ENCODE assay signal across 11 cellular contexts in the genomic region with DNA sequence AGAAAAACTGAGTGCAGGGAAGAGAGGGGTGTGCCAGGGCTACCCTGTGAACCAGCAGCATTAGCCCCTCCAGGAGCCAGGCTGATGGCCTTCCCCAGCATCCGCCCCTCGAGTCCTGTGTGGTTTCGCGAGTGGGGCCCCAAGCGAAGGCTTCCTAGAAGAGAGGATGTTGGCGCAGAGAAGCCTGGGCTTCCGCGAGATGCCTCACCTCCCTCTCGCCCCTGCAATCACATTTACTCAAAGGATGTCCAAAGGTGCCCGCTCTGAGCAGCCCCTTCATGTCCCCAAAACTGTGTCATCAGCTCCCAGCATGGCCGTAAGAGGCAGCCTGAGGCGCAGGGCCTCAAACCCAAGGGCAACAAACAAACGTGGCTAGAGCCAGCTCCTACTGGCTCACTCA.
DNase-seq lines count a peak whose midpoint lies in the region; ATAC-seq and TF ChIP-seq lines count a peak whose summit lies in the region.
"Had no signal": no experiment of that assay in that cellular context is flagged by ENCODE, and none has a peak within 500 bp of the region (broad histone marks: within the 10 kb centered on the region; RNA-seq: fewer than 3 reads in every experiment).

No MANE protein-coding gene starts in this region.

- H3K9me3 ChIP-seq in Caco-2, result no peaks in the 10 kb centered on the region
- peaks cover 4% of the 10 kb centered on the region for H3K9me3 ChIP-seq in trophoblast cell (ENCODE audit: insufficient read depth, low read depth, low read length)

- H4K91ac ChIP-seq in trophoblast cell (ENCODE audit: low read depth, low read length), result no peak overlapping the region

- DNase-seq in T-helper 2 cell (peak in 4 of 5 experiments; percentile 13 to 81 (median 37)), memory B cell (ENCODE audit: low spot score in 2 of 2) (no peak), NCI-H1105 treated with DMSO at 0.1 percent for 48 hours (lab: John Stamatoyannopoulos, UW) (no peak), MCF 10A (ENCODE audit: unreplicated experiment) (no peak), Caco-2 (no peak), trophoblast cell (no peak)
- DNase-seq in activated T-helper 1 cell treated with anti-CD3 and anti-CD28 coated beads, Interleukin-12 subunit alpha, Interleukin-12 subunit beta, Interleukin-2, Interleukin-4 antibody, amounts not matched to agents 30 ng/mL and 10 ng/mL and 1 ng/mL, durations not matched to agents 14 hours and 24 hours and 36 hours (ENCODE audit: low spot score), result peak; percentile 59
- peak; percentile 57 to 72 for DNase-seq in stimulated activated CD8-positive, alpha-beta memory T cell treated with anti-CD3 and anti-CD28 coated beads, Interleukin-7, amount 100 ng/mL, for 48 hours (ENCODE audit: extremely low read depth in 1 of 2, low read depth in 1 of 2)
- DNase-seq: dermis blood vessel endothelial cell, KG1, NCI-H526 treated with DMSO at 0.1 percent for 48 hours had no signal

- intact Hi-C loops in activated T-helper 1 cell treated with anti-CD3 and anti-CD28 coated beads, Interleukin-12 subunit alpha, Interleukin-12 subunit beta, Interleukin-2, Interleukin-4 antibody, amounts not matched to agents 30 ng/mL and 10 ng/mL and 1 ng/mL, durations not matched to agents 14 hours and 24 hours and 36 hours (cut with micrococcal nuclease), result loop anchor here (1.0 to 5.0 kb wide), 4 partner anchors 23 to 106 kb away; no protein-coding TSS in a partner anchor
- intact Hi-C loops in MCF 10A (cut with micrococcal nuclease), result no loop called here
- intact Hi-C loops in Caco-2 (cut with micrococcal nuclease; ENCODE audit: unreplicated experiment), result no loop called here

- H2BK5ac ChIP-seq in trophoblast cell (ENCODE audit: low read depth, low read length, poor library complexity), result no peak overlapping the region

- no peak overlapping the region for H2BK120ac ChIP-seq in trophoblast cell (ENCODE audit: insufficient read depth, low read length, poor library complexity)

- no peaks in the 10 kb centered on the region for H3K79me2 ChIP-seq in trophoblast cell (ENCODE audit: control insufficient read depth, insufficient read depth, low read length, poor library complexity)

- BruUV-seq in MCF 10A (replicated peaks; lab: Mats Ljungman, UMichigan), result no TSS peak
- no TSS peak for BruUV-seq in Caco-2 (replicated peaks; lab: Mats Ljungman, UMichigan)

- H3K27me3 ChIP-seq in Caco-2 (replicated peaks; ENCODE audit: control insufficient read depth, insufficient read depth, low read length) (no peaks in the 10 kb centered on the region), trophoblast cell (ENCODE audit: insufficient read depth, low read length) (no peaks in the 10 kb centered on the region)

- H3K36me3 Mint-ChIP-seq in activated T-helper 1 cell treated with anti-CD3 and anti-CD28 coated beads, Interleukin-12 subunit alpha, Interleukin-12 subunit beta, Interleukin-2, Interleukin-4 antibody, amounts not matched to agents 30 ng/mL and 10 ng/mL and 1 ng/mL, durations not matched to agents 14 hours and 24 hours and 36 hours (ENCODE audit: low read depth), result peaks cover 45% of the 10 kb centered on the region
- peaks cover 14% of the 10 kb centered on the region for H3K36me3 Mint-ChIP-seq in memory B cell
- no peaks in the 10 kb centered on the region for H3K36me3 Mint-ChIP-seq in MCF 10A (ENCODE audit: insufficient read depth, unreplicated experiment)
- no peaks in the 10 kb centered on the region for H3K36me3 Mint-ChIP-seq in Caco-2 (ENCODE audit: insufficient read depth, unreplicated experiment)

- H3K23ac ChIP-seq in trophoblast cell (ENCODE audit: low read length), result no peak overlapping the region

- H3K4ac ChIP-seq in trophoblast cell (ENCODE audit: low read depth, low read length), result no peak overlapping the region

- H3K18ac ChIP-seq in trophoblast cell (ENCODE audit: low read length), result no peak overlapping the region

- H3K27ac ChIP-seq in trophoblast cell (ENCODE audit: low read depth, low read length), result no peak overlapping the region

- no peak overlapping the region for H2AFZ ChIP-seq in trophoblast cell (ENCODE audit: insufficient read depth, low read length, poor library complexity)

- H4K8ac ChIP-seq in trophoblast cell (ENCODE audit: low read depth, low read length), result no peak overlapping the region

- H2BK12ac ChIP-seq in trophoblast cell (ENCODE audit: low read length), result no peak overlapping the region

- POLR2A ChIA-PET in MCF 10A (lab: Yijun Ruan, JAX), result no interaction called here
- POLR2A ChIA-PET in Caco-2 (lab: Charles Lee), result interaction anchor here (0.6 kb wide), 1 partner anchor 26 kb away, joined by 4 read pairs; no protein-coding TSS in a partner anchor

- H2AK5ac ChIP-seq in trophoblast cell (ENCODE audit: low read length), result no peak overlapping the region

- H4K12ac ChIP-seq in trophoblast cell (ENCODE audit: low read depth, low read length), result no peak overlapping the region

- no peaks in the 10 kb centered on the region for H3K79me1 ChIP-seq in trophoblast cell (ENCODE audit: low read length)

- H3K4me3 Mint-ChIP-seq in activated T-helper 1 cell treated with anti-CD3 and anti-CD28 coated beads, Interleukin-12 subunit alpha, Interleukin-12 subunit beta, Interleukin-2, Interleukin-4 antibody, amounts not matched to agents 30 ng/mL and 10 ng/mL and 1 ng/mL, durations not matched to agents 14 hours and 24 hours and 36 hours, result peak overlapping the region; percentile 62
- H3K4me3 Mint-ChIP-seq in memory B cell (peak overlapping the region; percentile 69), MCF 10A (ENCODE audit: unreplicated experiment) (no peak overlapping the region), Caco-2 (ENCODE audit: unreplicated experiment) (no peak overlapping the region)

- WGBS in trophoblast cell (ENCODE audit: extremely low coverage, insufficient coverage, insufficient read length), result no CpG with 5 or more reads among the region's 13 CpGs

- no peaks in the 10 kb centered on the region for H3K27me3 Mint-ChIP-seq in activated T-helper 1 cell treated with anti-CD3 and anti-CD28 coated beads, Interleukin-12 subunit alpha, Interleukin-12 subunit beta, Interleukin-2, Interleukin-4 antibody, amounts not matched to agents 30 ng/mL and 10 ng/mL and 1 ng/mL, durations not matched to agents 14 hours and 24 hours and 36 hours (ENCODE audit: insufficient read depth)
- H3K27me3 Mint-ChIP-seq in memory B cell (no peaks in the 10 kb centered on the region), MCF 10A (ENCODE audit: insufficient read depth, unreplicated experiment) (peaks cover 42% of the 10 kb centered on the region), Caco-2 (ENCODE audit: insufficient read depth, unreplicated experiment) (no peaks in the 10 kb centered on the region)

- H3K9ac ChIP-seq in trophoblast cell (ENCODE audit: low read length), result no peak overlapping the region

- no peak overlapping the region for H3K4me2 ChIP-seq in trophoblast cell (ENCODE audit: low read length)

- H3K4me3 ChIP-seq in Caco-2 (ENCODE audit: low read depth, low read length) (no peak overlapping the region), trophoblast cell (ENCODE audit: low read depth, low read length) (no peak overlapping the region)

- H3K4me1 ChIP-seq in Caco-2 (no peaks in the 10 kb centered on the region), trophoblast cell (ENCODE audit: control insufficient read depth in 1 of 2, insufficient read depth in 2 of 2, low read length in 2 of 2) (no peaks in the 10 kb centered on the region)

- CTCF ChIA-PET in MCF 10A (lab: Yijun Ruan, JAX) (no interaction called here), Caco-2 (lab: Charles Lee) (interaction anchor here (1.3 kb wide), 1 partner anchor 58 kb away, joined by 3 read pairs; no protein-coding TSS in a partner anchor)

- no peak for TF ChIP-seq CTCF in MCF 10A (IDR thresholded peaks at IDR 0.05; ENCODE audit: unreplicated experiment)
- TF ChIP-seq CTCF in Caco-2 (IDR thresholded peaks at IDR 0.05; ENCODE audit: insufficient read depth in 1 of 2, low read depth in 1 of 2, low read length in 1 of 2, severe bottlenecking in 1 of 2, unreplicated experiment in 1 of 2), result no peak

- peak overlapping the region; percentile 95 for H3K27ac Mint-ChIP-seq in activated T-helper 1 cell treated with anti-CD3 and anti-CD28 coated beads, Interleukin-12 subunit alpha, Interleukin-12 subunit beta, Interleukin-2, Interleukin-4 antibody, amounts not matched to agents 30 ng/mL and 10 ng/mL and 1 ng/mL, durations not matched to agents 14 hours and 24 hours and 36 hours
- H3K27ac Mint-ChIP-seq in memory B cell, result peak overlapping the region; percentile 72
- no peak overlapping the region for H3K27ac Mint-ChIP-seq in MCF 10A (ENCODE audit: low read depth, unreplicated experiment)
- H3K27ac Mint-ChIP-seq in Caco-2 (ENCODE audit: unreplicated experiment), result no peak overlapping the region

- H3K14ac ChIP-seq in trophoblast cell (ENCODE audit: low read length), result no peak overlapping the region

- H3K36me3 ChIP-seq in Caco-2 (ENCODE audit: control insufficient read depth, insufficient read depth, low read length) (no peaks in the 10 kb centered on the region), trophoblast cell (ENCODE audit: control insufficient read depth in 1 of 2, insufficient read depth in 2 of 2, low read length in 2 of 2) (no peaks in the 10 kb centered on the region)

- H3K9me3 Mint-ChIP-seq in activated T-helper 1 cell treated with anti-CD3 and anti-CD28 coated beads, Interleukin-12 subunit alpha, Interleukin-12 subunit beta, Interleukin-2, Interleukin-4 antibody, amounts not matched to agents 30 ng/mL and 10 ng/mL and 1 ng/mL, durations not matched to agents 14 hours and 24 hours and 36 hours, result peaks cover 3% of the 10 kb centered on the region
- no peaks in the 10 kb centered on the region for H3K9me3 Mint-ChIP-seq in memory B cell
- no peaks in the 10 kb centered on the region for H3K9me3 Mint-ChIP-seq in MCF 10A (ENCODE audit: unreplicated experiment)
- no peaks in the 10 kb centered on the region for H3K9me3 Mint-ChIP-seq in Caco-2 (ENCODE audit: unreplicated experiment)

- peak; percentile 10 for ATAC-seq in memory B cell (ENCODE audit: low read depth)

- peaks cover 82% of the 10 kb centered on the region for H3K4me1 Mint-ChIP-seq in activated T-helper 1 cell treated with anti-CD3 and anti-CD28 coated beads, Interleukin-12 subunit alpha, Interleukin-12 subunit beta, Interleukin-2, Interleukin-4 antibody, amounts not matched to agents 30 ng/mL and 10 ng/mL and 1 ng/mL, durations not matched to agents 14 hours and 24 hours and 36 hours (ENCODE audit: low read depth)
- H3K4me1 Mint-ChIP-seq in memory B cell (peaks cover 79% of the 10 kb centered on the region), MCF 10A (ENCODE audit: insufficient read depth, unreplicated experiment) (no peaks in the 10 kb centered on the region), Caco-2 (ENCODE audit: low read depth, unreplicated experiment) (no peaks in the 10 kb centered on the region)

Comparison
In these comparisons a context has a peak if more than half of its experiments do, and no peak if none do; other contexts are left out.
1. DNase-seq: peak in T-helper 2 cell (4 of 5), activated T-helper 1 cell treated with anti-CD3 and anti-CD28 coated beads, Interleukin-12 subunit alpha, Interleukin-12 subunit beta, Interleukin-2, Interleukin-4 antibody, amounts not matched to agents 30 ng/mL and 10 ng/mL and 1 ng/mL, durations not matched to agents 14 hours and 24 hours and 36 hours (single experiment) and stimulated activated CD8-positive, alpha-beta memory T cell treated with anti-CD3 and anti-CD28 coated beads, Interleukin-7, amount 100 ng/mL, for 48 hours (2 of 2); none in memory B cell (0 of 2), NCI-H1105 treated with DMSO at 0.1 percent for 48 hours (single experiment), MCF 10A (single experiment), Caco-2 (0 of 2) and trophoblast cell (0 of 2).
2. H3K27ac Mint-ChIP-seq: peak in activated T-helper 1 cell treated with anti-CD3 and anti-CD28 coated beads, Interleukin-12 subunit alpha, Interleukin-12 subunit beta, Interleukin-2, Interleukin-4 antibody, amounts not matched to agents 30 ng/mL and 10 ng/mL and 1 ng/mL, durations not matched to agents 14 hours and 24 hours and 36 hours (single experiment) and memory B cell (single experiment); none in MCF 10A (single experiment) and Caco-2 (single experiment).
3. H3K4me3 Mint-ChIP-seq: peak in activated T-helper 1 cell treated with anti-CD3 and anti-CD28 coated beads, Interleukin-12 subunit alpha, Interleukin-12 subunit beta, Interleukin-2, Interleukin-4 antibody, amounts not matched to agents 30 ng/mL and 10 ng/mL and 1 ng/mL, durations not matched to agents 14 hours and 24 hours and 36 hours (single experiment) and memory B cell (single experiment); none in MCF 10A (single experiment) and Caco-2 (single experiment).